Comparison of ENCODE assay signal across 19 cellular contexts in genomic region chr1:46317323-46317722, GRCh38. TPM values are rescaled to one million over a fixed set of nuclear protein-coding genes. Genes with fewer than 3 reads are reported as not detected.
DNase-seq lines count a peak whose midpoint lies in the region; ATAC-seq, FAIRE-seq and TF ChIP-seq lines count a peak whose summit lies in the region.
"Had no signal": no experiment of that assay in that cellular context is flagged by ENCODE, and none has a peak within 500 bp of the region (broad histone marks: within the 10 kb centered on the region; RNA-seq: fewer than 3 reads in every experiment).

No MANE protein-coding gene starts in this region.

- CTCF ChIA-PET in HepG2 (lab: Yijun Ruan, JAX; ENCODE audit: low intra/inter-chr PET ratio, low total read pairs) (no interaction called here), K562 (lab: Yijun Ruan, JAX; ENCODE audit: low intra/inter-chr PET ratio) (no interaction called here)

- TF ChIP-seq CTCF in HepG2 (CRISPR knock-in tag; IDR thresholded peaks at IDR 0.05) = no peak
- no peak for TF ChIP-seq CTCF in right lobe of liver (IDR thresholded peaks at IDR 0.05)
- no peak for TF ChIP-seq CTCF in K562 (IDR thresholded peaks at IDR 0.05 in 2 of 3, conservative IDR thresholded peaks at IDR 0.05 in 1 of 3; ENCODE audit: insufficient read depth in 2 of 3, low read depth in 1 of 3, low read length in 3 of 3)

- no peak overlapping the region for H3K4me3 ChIP-seq in HepG2 (replicated peaks in 1 of 3; ENCODE audit: insufficient read depth in 1 of 3, low read depth in 2 of 3, low read length in 3 of 3)
- no peak overlapping the region for H3K4me3 ChIP-seq in right lobe of liver
- H3K4me3 ChIP-seq in K562 = no peak overlapping the region
- H3K4me3 ChIP-seq: A549, GM12878, HAP-1 had no signal

- DNase-seq in HepG2 (ENCODE audit: low spot score) (no peak), right lobe of liver (no peak), K562 (ENCODE audit: extremely low read depth in 1 of 4, low spot score in 3 of 4) (peak in 1 of 4 experiments; percentile 0), mesenteric fat pad (ENCODE audit: low spot score) (peak; percentile 18), HPDE6-E6E7 (ENCODE audit: extremely low spot score) (no peak), A172 (ENCODE audit: low spot score) (no peak)
- DNase-seq: AML-193; Caco-2; CD4-positive, alpha-beta T cell; DMS153; DMS79; GF-D8 had no signal

- WGBS in HepG2 (ENCODE audit: low lambda C conversion rate) = no CpG with 5 or more reads among the region's 1 CpG
- WGBS in right lobe of liver (ENCODE audit: insufficient coverage, low coverage, low lambda C conversion rate, missing lambda C conversion rate) = 100% methylated on average over 1 of the region's 1 CpG
- WGBS in K562 (ENCODE audit: insufficient coverage, low coverage, missing lambda C conversion rate) = 59% methylated on average over 1 of the region's 1 CpG

- no peak overlapping the region for H3K9ac ChIP-seq in HepG2 (ENCODE audit: insufficient read depth, low read depth, low read length)
- H3K9ac ChIP-seq in K562 (ENCODE audit: insufficient read depth in 1 of 2, low read depth in 2 of 2, low read length in 2 of 2) = no peak overlapping the region

- no peak for FAIRE-seq in HepG2 (lab: Jason Lieb, UNC)
- no peak for FAIRE-seq in K562 (lab: Jason Lieb, UNC)
- FAIRE-seq: A549, D721Med, GM12878, GM19239 had no signal

- H4K20me1 ChIP-seq in HepG2 (ENCODE audit: insufficient read depth, low read length) (no peaks in the 10 kb centered on the region), K562 (replicated peaks; ENCODE audit: control insufficient read depth, insufficient read depth, low read length) (peaks cover 7% of the 10 kb centered on the region; the same call in 1 of the 2 replicates)

- H3K79me2 ChIP-seq in HepG2 (ENCODE audit: insufficient read depth, low read length) (no peaks in the 10 kb centered on the region), K562 (ENCODE audit: control insufficient read depth, insufficient read depth, low read length) (peaks cover 3% of the 10 kb centered on the region; the same call in 2 of the 3 replicates)

- H3K9me3 ChIP-seq in HepG2 (ENCODE audit: low read length) = no peaks in the 10 kb centered on the region
- no peaks in the 10 kb centered on the region for H3K9me3 ChIP-seq in right lobe of liver
- H3K9me3 ChIP-seq in K562 (replicated peaks; ENCODE audit: control insufficient read depth, insufficient read depth, low read depth, low read length) = no peaks in the 10 kb centered on the region
- H3K9me3 ChIP-seq: A549, Caco-2, HAP-1 had no signal

- intact Hi-C loops in HepG2 (cut with micrococcal nuclease; ENCODE audit: unreplicated experiment) = no loop called here
- intact Hi-C loops in right lobe of liver (cut with DNase I) = no loop called here
- intact Hi-C loops in K562 (cut with micrococcal nuclease) = no loop called here

- H3K9me1 ChIP-seq in K562 (ENCODE audit: control insufficient read depth, insufficient read depth, low read length) = no peaks in the 10 kb centered on the region

- H3K4me2 ChIP-seq in HepG2 (ENCODE audit: low read depth, low read length) (no peak overlapping the region), K562 (ENCODE audit: insufficient read depth, low read length) (no peak overlapping the region)
- H3K4me2 ChIP-seq: A549 had no signal

- POLR2A ChIA-PET in HepG2 (lab: Yijun Ruan, JAX) (interaction anchor here (1.1 kb wide), 1 partner anchor 23 kb away, joined by 3 read pairs; no protein-coding TSS in a partner anchor), K562 (lab: Yijun Ruan, JAX) (interaction anchor here (0.7 to 4.7 kb wide), 10 partner anchors 9 to 283 kb away, joined by 3 to 33 read pairs (median 8); partner anchors contain the start of genes LRRC41, NSUN4, RAD54L and UQCRH)

- BruUV-seq in HepG2 (replicated peaks; lab: Mats Ljungman, UMichigan) (no TSS peak), K562 (replicated peaks; lab: Mats Ljungman, UMichigan) (no TSS peak)

- no peak for TF ChIP-seq EP300 in HepG2 (IDR thresholded peaks at IDR 0.05; ENCODE audit: low read depth in 2 of 2, low read length in 2 of 2)
- no peak for TF ChIP-seq EP300 in HepG2 (CRISPR knock-in tag; IDR thresholded peaks at IDR 0.05; ENCODE audit: borderline replicate concordance)
- no peak for TF ChIP-seq EP300 in K562 (IDR thresholded peaks at IDR 0.05; ENCODE audit: low read length)

- H3K36me3 ChIP-seq in HepG2 (replicated peaks in 1 of 2; ENCODE audit: control insufficient read depth in 1 of 2, insufficient read depth in 2 of 2, low read length in 2 of 2) = peaks cover 6 to 22% of the 10 kb centered on the region in 2 experiments; a peak in 4 of 5 replicates
- H3K36me3 ChIP-seq in right lobe of liver = peaks cover 0 to 49% (median 22%) of the 10 kb centered on the region in 4 donors
- H3K36me3 ChIP-seq in K562 (ENCODE audit: control insufficient read depth, insufficient read depth, low read length) = peaks cover 47% of the 10 kb centered on the region

- no peaks in the 10 kb centered on the region for H3K27me3 ChIP-seq in HepG2 (ENCODE audit: control insufficient read depth in 1 of 2, insufficient read depth in 2 of 2, low read length in 2 of 2)
- H3K27me3 ChIP-seq in right lobe of liver = no peaks in the 10 kb centered on the region
- H3K27me3 ChIP-seq in K562 (ENCODE audit: control insufficient read depth in 2 of 2, insufficient read depth in 2 of 2, low read length in 2 of 2) = no peaks in the 10 kb centered on the region

- no peak for TF ChIP-seq POLR2A in HepG2 (IDR thresholded peaks at IDR 0.05; ENCODE audit: insufficient read depth in 1 of 2, low read depth in 2 of 2, low read length in 2 of 2)
- TF ChIP-seq POLR2A in right lobe of liver (IDR thresholded peaks at IDR 0.05) = no peak
- TF ChIP-seq POLR2A in K562 (conservative IDR thresholded peaks at IDR 0.05) = peak; percentile 58; the same call in 1 of the 2 replicates

- TF ChIP-seq RAD21 in HepG2 (CRISPR knock-in tag; IDR thresholded peaks at IDR 0.05) (no peak), K562 (CRISPR knock-in tag; conservative IDR thresholded peaks at IDR 0.05 in 1 of 2, IDR thresholded peaks at IDR 0.05 in 1 of 2) (no peak)

- no peaks in the 10 kb centered on the region for H3K4me1 ChIP-seq in HepG2 (ENCODE audit: insufficient read depth, low read length)
- no peaks in the 10 kb centered on the region for H3K4me1 ChIP-seq in right lobe of liver
- no peaks in the 10 kb centered on the region; a peak in 2 of 5 replicates for H3K4me1 ChIP-seq in K562 (replicated peaks in 1 of 2; ENCODE audit: control insufficient read depth in 2 of 2, insufficient read depth in 2 of 2, low read length in 2 of 2)

- ATAC-seq in HepG2 (no peak), right lobe of liver (no peak), K562 (peak; percentile 3), GM19035 (IDR thresholded peaks at IDR 0.05; ENCODE audit: unreplicated experiment) (no peak)
- ATAC-seq: A549, GM12878 had no signal

- H2AFZ ChIP-seq in HepG2 (ENCODE audit: low read length) (no peak overlapping the region), K562 (ENCODE audit: low read depth, low read length) (no peak overlapping the region)

- H3K27ac ChIP-seq in HepG2 (ENCODE audit: extremely low read length, insufficient read depth, low read length) (no peak overlapping the region), right lobe of liver (no peak overlapping the region), K562 (ENCODE audit: extremely low read depth, low read depth, low read length) (no peak overlapping the region)
- H3K27ac ChIP-seq: A549, C4-2B had no signal

- in situ Hi-C loops in HepG2 (cut with HindIII; ENCODE audit: extremely low pct_ligation_motif_present, low pct_unique_long_range_greater_than_20kb) = no loop called here
- in situ Hi-C loops in K562 (cut with MboI) = no loop called here

RNA-seq across cellular contexts. Expression of gene UQCRH, which starts 13.8 kb away (rescaled TPM):
- total RNA-seq in HepG2 (2016; rRNA removed; fragmentation: Illumina TruSeq; extraction: Trizol) (556 and 776 TPM in 2 replicates), right lobe of liver (100 to 1,000 TPM in 2 of 6 experiments, 10 to 100 TPM in 4; 71.6 to 244 (median 90.4) TPM), K562 (2014; rRNA removed) (2,410 and 3,306 TPM in 2 replicates), K562 (2014; rRNA removed; fragmentation: Illumina TruSeq; extraction: Trizol) (2,696 and 2,943 TPM in 2 replicates), K562 (2015; rRNA removed; fragmentation: Illumina TruSeq; extraction: Trizol) (1,782 and 1,893 TPM in 2 replicates), K562 (2021) (1,267 and 1,360 TPM in 2 replicates), mesenteric fat pad (255 TPM)
- 326 and 342 TPM in 2 replicates for total RNA-seq in HepG2 (2016; cell fraction: cytosol; rRNA removed; fragmentation: Illumina TruSeq; extraction: Trizol; ENCODE audit: low read depth)
- 557 and 814 TPM in 2 replicates for total RNA-seq in HepG2 (2016; cell fraction: insoluble cytoplasmic fraction; rRNA removed; fragmentation: Illumina TruSeq; extraction: Trizol)
- 684 and 739 TPM in 2 replicates for total RNA-seq in HepG2 (2016; cell fraction: membrane; rRNA removed; fragmentation: Illumina TruSeq; extraction: Trizol)
- total RNA-seq in HepG2 (2016; cell fraction: nucleus; rRNA removed; fragmentation: Illumina TruSeq; extraction: Trizol) = 202 and 207 TPM in 2 replicates
- polyA plus RNA-seq in HepG2 (2011; rRNA removed) (389 and 548 TPM in 2 replicates), K562 (2011; rRNA removed) (2,284 and 2,713 TPM in 2 replicates), K562 (2014; fragmentation: Illumina TruSeq; extraction: Trizol) (1,923 and 1,965 TPM in 2 replicates), K562 (2014; fragmentation: Nextera tagmentation; extraction: Ambion mirVana) (1,000 to 10,000 TPM; 4,348 to 5,184 TPM), K562 (2014; rRNA removed) (1,877 and 2,534 TPM in 2 replicates)
- polyA plus RNA-seq in HepG2 (2011; cell fraction: cytosol; rRNA removed) = 498 and 858 TPM in 2 replicates
- polyA plus RNA-seq in HepG2 (2011; cell fraction: nucleus; rRNA removed) = 97.1 and 129 TPM in 2 replicates
- 542 and 600 TPM in 2 replicates for polyA plus RNA-seq in HepG2 (2012)
- polyA plus RNA-seq in HepG2 (2016; cell fraction: cytosol; fragmentation: Illumina TruSeq; extraction: Trizol; ENCODE audit: low read depth) = 372 and 389 TPM in 2 replicates
- 673 and 752 TPM in 2 replicates for polyA plus RNA-seq in HepG2 (2016; cell fraction: insoluble cytoplasmic fraction; fragmentation: Illumina TruSeq; extraction: Trizol; ENCODE audit: low read depth)
- polyA plus RNA-seq in HepG2 (2016; cell fraction: membrane; fragmentation: Illumina TruSeq; extraction: Trizol; ENCODE audit: low read depth) = 615 and 634 TPM in 2 replicates
- 308 and 323 TPM in 2 replicates for polyA plus RNA-seq in HepG2 (2016; cell fraction: nucleus; fragmentation: Illumina TruSeq; extraction: Trizol; ENCODE audit: insufficient read depth, low read depth)
- 40.3 and 86.2 TPM in 2 replicates for polyA minus RNA-seq in HepG2 (2011; rRNA and poly(A)+ RNA removed; ENCODE audit: low replicate concordance)
- polyA minus RNA-seq in HepG2 (2011; cell fraction: cytosol; rRNA and poly(A)+ RNA removed) = 75.1 and 87.3 TPM in 2 replicates
- 50.6 and 82.3 TPM in 2 replicates for polyA minus RNA-seq in HepG2 (2011; cell fraction: nucleus; rRNA and poly(A)+ RNA removed)
- total RNA-seq in K562 (2011; cell fraction: chromatin; rRNA removed; ENCODE audit: low replicate concordance) = 185 and 351 TPM in 2 replicates
- 205 and 247 TPM in 2 replicates for total RNA-seq in K562 (2011; cell fraction: nucleolus; rRNA removed)
- 458 and 624 TPM in 2 replicates for total RNA-seq in K562 (2011; cell fraction: nucleoplasm; rRNA removed)
- polyA plus RNA-seq in K562 (2011; cell fraction: cytosol; rRNA removed) = 724 and 2,858 TPM in 2 replicates
- 272 and 676 TPM in 2 replicates for polyA plus RNA-seq in K562 (2011; cell fraction: nucleus; rRNA removed)
- polyA plus RNA-seq in K562 (2012) = 1,181 and 2,353 TPM in 2 replicates
- polyA minus RNA-seq in K562 (2011; rRNA and poly(A)+ RNA removed) = 762 and 899 TPM in 2 replicates
- 241 and 256 TPM in 2 replicates for polyA minus RNA-seq in K562 (2011; cell fraction: cytosol; rRNA and poly(A)+ RNA removed)
- polyA minus RNA-seq in K562 (2011; cell fraction: nucleus; rRNA and poly(A)+ RNA removed) = 65.4 and 198 TPM in 2 replicates
- total RNA-seq in A172 (2014; rRNA removed; shearing (Covaris generic)) = 534 and 595 TPM in 2 replicates

RNA-seq across cellular contexts. Expression of gene LRRC41, which starts 13.9 kb away (rescaled TPM):
- total RNA-seq in HepG2 (2016; rRNA removed; fragmentation: Illumina TruSeq; extraction: Trizol) (51.9 and 53.6 TPM in 2 replicates), right lobe of liver (10 to 100 TPM; 24.4 to 37.0 (median 29.0) TPM), K562 (2014; rRNA removed) (49.0 and 61.0 TPM in 2 replicates), K562 (2014; rRNA removed; fragmentation: Illumina TruSeq; extraction: Trizol) (27.2 and 30.7 TPM in 2 replicates), K562 (2015; rRNA removed; fragmentation: Illumina TruSeq; extraction: Trizol) (47.1 and 49.7 TPM in 2 replicates), K562 (2021) (64.3 and 64.7 TPM in 2 replicates), mesenteric fat pad (70.0 TPM)
- 8.7 and 10.1 TPM in 2 replicates for total RNA-seq in HepG2 (2016; cell fraction: cytosol; rRNA removed; fragmentation: Illumina TruSeq; extraction: Trizol; ENCODE audit: low read depth)
- 44.9 and 54.0 TPM in 2 replicates for total RNA-seq in HepG2 (2016; cell fraction: insoluble cytoplasmic fraction; rRNA removed; fragmentation: Illumina TruSeq; extraction: Trizol)
- total RNA-seq in HepG2 (2016; cell fraction: membrane; rRNA removed; fragmentation: Illumina TruSeq; extraction: Trizol) = 22.7 and 23.9 TPM in 2 replicates
- 37.9 and 43.3 TPM in 2 replicates for total RNA-seq in HepG2 (2016; cell fraction: nucleus; rRNA removed; fragmentation: Illumina TruSeq; extraction: Trizol)
- polyA plus RNA-seq in HepG2 (2011; rRNA removed) (48.1 and 64.1 TPM in 2 replicates), K562 (2011; rRNA removed) (39.6 and 70.2 TPM in 2 replicates), K562 (2014; fragmentation: Illumina TruSeq; extraction: Trizol) (52.3 and 56.7 TPM in 2 replicates), K562 (2014; fragmentation: Nextera tagmentation; extraction: Ambion mirVana) (10 to 100 TPM; 10.5 to 11.7 TPM), K562 (2014; rRNA removed) (44.2 and 50.0 TPM in 2 replicates)
- polyA plus RNA-seq in HepG2 (2011; cell fraction: cytosol; rRNA removed) = 44.5 and 50.8 TPM in 2 replicates
- 63.0 and 69.0 TPM in 2 replicates for polyA plus RNA-seq in HepG2 (2011; cell fraction: nucleus; rRNA removed)
- polyA plus RNA-seq in HepG2 (2012) = 28.1 and 28.9 TPM in 2 replicates
- polyA plus RNA-seq in HepG2 (2016; cell fraction: cytosol; fragmentation: Illumina TruSeq; extraction: Trizol; ENCODE audit: low read depth) = 5.9 and 6.3 TPM in 2 replicates
- polyA plus RNA-seq in HepG2 (2016; cell fraction: insoluble cytoplasmic fraction; fragmentation: Illumina TruSeq; extraction: Trizol; ENCODE audit: low read depth) = 40.8 and 53.0 TPM in 2 replicates
- polyA plus RNA-seq in HepG2 (2016; cell fraction: membrane; fragmentation: Illumina TruSeq; extraction: Trizol; ENCODE audit: low read depth) = 13.1 and 15.2 TPM in 2 replicates
- 60.2 and 64.7 TPM in 2 replicates for polyA plus RNA-seq in HepG2 (2016; cell fraction: nucleus; fragmentation: Illumina TruSeq; extraction: Trizol; ENCODE audit: insufficient read depth, low read depth)
- polyA minus RNA-seq in HepG2 (2011; rRNA and poly(A)+ RNA removed; ENCODE audit: low replicate concordance) = 54.6 and 133 TPM in 2 replicates
- polyA minus RNA-seq in HepG2 (2011; cell fraction: cytosol; rRNA and poly(A)+ RNA removed) = 44.0 and 45.3 TPM in 2 replicates
- 36.3 and 42.6 TPM in 2 replicates for polyA minus RNA-seq in HepG2 (2011; cell fraction: nucleus; rRNA and poly(A)+ RNA removed)
- 66.5 and 77.9 TPM in 2 replicates for total RNA-seq in K562 (2011; cell fraction: chromatin; rRNA removed; ENCODE audit: low replicate concordance)
- total RNA-seq in K562 (2011; cell fraction: nucleolus; rRNA removed) = 55.3 and 56.5 TPM in 2 replicates
- 56.4 and 78.1 TPM in 2 replicates for total RNA-seq in K562 (2011; cell fraction: nucleoplasm; rRNA removed)
- polyA plus RNA-seq in K562 (2011; cell fraction: cytosol; rRNA removed) = 74.3 and 85.0 TPM in 2 replicates
- 66.4 and 77.5 TPM in 2 replicates for polyA plus RNA-seq in K562 (2011; cell fraction: nucleus; rRNA removed)
- 36.7 and 72.3 TPM in 2 replicates for polyA plus RNA-seq in K562 (2012)
- 37.4 and 44.6 TPM in 2 replicates for polyA minus RNA-seq in K562 (2011; rRNA and poly(A)+ RNA removed)
- polyA minus RNA-seq in K562 (2011; cell fraction: cytosol; rRNA and poly(A)+ RNA removed) = 44.1 and 45.1 TPM in 2 replicates
- 33.0 and 46.3 TPM in 2 replicates for polyA minus RNA-seq in K562 (2011; cell fraction: nucleus; rRNA and poly(A)+ RNA removed)
- total RNA-seq in A172 (2014; rRNA removed; shearing (Covaris generic)) = 61.4 and 69.7 TPM in 2 replicates

RNA-seq across cellular contexts. Expression of gene NSUN4, which starts 23.3 kb away (rescaled TPM):
- total RNA-seq in HepG2 (2016; rRNA removed; fragmentation: Illumina TruSeq; extraction: Trizol) (23.5 and 27.1 TPM in 2 replicates), right lobe of liver (10 to 100 TPM in 5 of 6 experiments, 1 to 10 TPM in 1; 8.5 to 13.0 (median 12.2) TPM), K562 (2014; rRNA removed) (33.4 and 37.0 TPM in 2 replicates), K562 (2014; rRNA removed; fragmentation: Illumina TruSeq; extraction: Trizol) (34.1 and 39.0 TPM in 2 replicates), K562 (2015; rRNA removed; fragmentation: Illumina TruSeq; extraction: Trizol) (33.8 and 34.2 TPM in 2 replicates), K562 (2021) (43.3 and 44.4 TPM in 2 replicates), mesenteric fat pad (28.1 TPM)
- 1.7 and 2.5 TPM in 2 replicates for total RNA-seq in HepG2 (2016; cell fraction: cytosol; rRNA removed; fragmentation: Illumina TruSeq; extraction: Trizol; ENCODE audit: low read depth)
- 22.9 and 26.3 TPM in 2 replicates for total RNA-seq in HepG2 (2016; cell fraction: insoluble cytoplasmic fraction; rRNA removed; fragmentation: Illumina TruSeq; extraction: Trizol)
- 6.1 and 6.8 TPM in 2 replicates for total RNA-seq in HepG2 (2016; cell fraction: membrane; rRNA removed; fragmentation: Illumina TruSeq; extraction: Trizol)
- total RNA-seq in HepG2 (2016; cell fraction: nucleus; rRNA removed; fragmentation: Illumina TruSeq; extraction: Trizol) = 15.4 and 15.9 TPM in 2 replicates
- polyA plus RNA-seq in HepG2 (2011; rRNA removed) (21.5 and 24.0 TPM in 2 replicates), K562 (2011; rRNA removed) (60.2 and 65.6 TPM in 2 replicates), K562 (2014; fragmentation: Illumina TruSeq; extraction: Trizol) (47.8 and 47.9 TPM in 2 replicates), K562 (2014; fragmentation: Nextera tagmentation; extraction: Ambion mirVana) (10 to 100 TPM; 47.3 to 54.9 TPM), K562 (2014; rRNA removed) (43.5 and 46.3 TPM in 2 replicates)
- polyA plus RNA-seq in HepG2 (2011; cell fraction: cytosol; rRNA removed) = 27.6 and 30.4 TPM in 2 replicates
- 14.3 and 18.3 TPM in 2 replicates for polyA plus RNA-seq in HepG2 (2011; cell fraction: nucleus; rRNA removed)
- 15.8 and 20.3 TPM in 2 replicates for polyA plus RNA-seq in HepG2 (2012)
- polyA plus RNA-seq in HepG2 (2016; cell fraction: cytosol; fragmentation: Illumina TruSeq; extraction: Trizol; ENCODE audit: low read depth) = 1.5 and 1.8 TPM in 2 replicates
- 18.9 and 21.3 TPM in 2 replicates for polyA plus RNA-seq in HepG2 (2016; cell fraction: insoluble cytoplasmic fraction; fragmentation: Illumina TruSeq; extraction: Trizol; ENCODE audit: low read depth)
- polyA plus RNA-seq in HepG2 (2016; cell fraction: membrane; fragmentation: Illumina TruSeq; extraction: Trizol; ENCODE audit: low read depth) = 3.4 and 4.0 TPM in 2 replicates
- 14.9 and 17.2 TPM in 2 replicates for polyA plus RNA-seq in HepG2 (2016; cell fraction: nucleus; fragmentation: Illumina TruSeq; extraction: Trizol; ENCODE audit: insufficient read depth, low read depth)
- polyA minus RNA-seq in HepG2 (2011; rRNA and poly(A)+ RNA removed; ENCODE audit: low replicate concordance) = 146 and 163 TPM in 2 replicates
- 15.6 and 17.8 TPM in 2 replicates for polyA minus RNA-seq in HepG2 (2011; cell fraction: cytosol; rRNA and poly(A)+ RNA removed)
- polyA minus RNA-seq in HepG2 (2011; cell fraction: nucleus; rRNA and poly(A)+ RNA removed) = 21.8 and 25.9 TPM in 2 replicates
- 126 and 174 TPM in 2 replicates for total RNA-seq in K562 (2011; cell fraction: chromatin; rRNA removed; ENCODE audit: low replicate concordance)
- total RNA-seq in K562 (2011; cell fraction: nucleolus; rRNA removed) = 97.2 and 98.2 TPM in 2 replicates
- total RNA-seq in K562 (2011; cell fraction: nucleoplasm; rRNA removed) = 106 and 123 TPM in 2 replicates
- polyA plus RNA-seq in K562 (2011; cell fraction: cytosol; rRNA removed) = 53.3 and 69.6 TPM in 2 replicates
- 43.8 and 46.3 TPM in 2 replicates for polyA plus RNA-seq in K562 (2011; cell fraction: nucleus; rRNA removed)
- polyA plus RNA-seq in K562 (2012) = 37.5 and 42.1 TPM in 2 replicates
- polyA minus RNA-seq in K562 (2011; rRNA and poly(A)+ RNA removed) = 113 and 133 TPM in 2 replicates
- 44.5 and 46.0 TPM in 2 replicates for polyA minus RNA-seq in K562 (2011; cell fraction: cytosol; rRNA and poly(A)+ RNA removed)
- 24.6 and 44.7 TPM in 2 replicates for polyA minus RNA-seq in K562 (2011; cell fraction: nucleus; rRNA and poly(A)+ RNA removed)
- total RNA-seq in A172 (2014; rRNA removed; shearing (Covaris generic)) = 5.3 and 7.1 TPM in 2 replicates

Comparison
In these comparisons a context has a peak if more than half of its experiments do, and no peak if none do; other contexts are left out.
1. Of the 241 proteins assayed by ChIP-seq in both HepG2 and K562: peak only in HepG2: RBFOX2; only in K562: POLR2A, POLR2AphosphoS2, POLR2G and RBM22; in both: POLR2AphosphoS5; in neither: 235.